ENCODE assay signal across 13 cellular contexts in the genomic region with DNA sequence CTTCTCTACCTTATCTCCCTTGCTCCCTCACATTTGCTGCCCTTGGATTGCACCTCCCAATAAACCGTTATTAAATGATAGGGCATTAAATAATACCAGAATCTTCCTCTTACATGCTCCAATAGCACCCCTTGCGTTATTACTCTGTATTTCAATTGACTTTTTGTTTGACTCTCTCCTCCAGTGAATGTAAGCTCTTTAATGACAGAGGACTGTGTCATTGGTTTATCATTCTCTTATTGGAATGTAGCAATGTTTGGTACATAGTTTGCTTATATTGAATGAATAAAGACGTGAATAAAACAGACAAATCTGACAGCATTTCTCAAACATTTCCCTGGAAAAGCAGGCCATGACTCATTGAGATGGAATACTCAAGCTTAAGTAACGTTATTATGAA. TPM values are rescaled to one million over a fixed set of nuclear protein-coding genes. Genes with fewer than 3 reads are reported as not detected.
A peak's percentile ranks its signal among the peaks of the same experiment; 100 is the strongest.
DNase-seq lines count a peak whose midpoint lies in the region; ATAC-seq and TF ChIP-seq lines count a peak whose summit lies in the region.
"Had no signal": no experiment of that assay in that cellular context is flagged by ENCODE, and none has a peak within 500 bp of the region (broad histone marks: within the 10 kb centered on the region; RNA-seq: fewer than 3 reads in every experiment).

No MANE protein-coding gene starts in this region.

- peaks cover 26% of the 10 kb centered on the region for H3K4me1 ChIP-seq in RWPE2 (ENCODE audit: insufficient read depth, poor library complexity, severe bottlenecking)
- H3K4me1 ChIP-seq in skeletal muscle satellite cell (ENCODE audit: control insufficient read depth, insufficient read depth, low read length), result peaks cover 60% of the 10 kb centered on the region

- no peak overlapping the region for H3K4me3 ChIP-seq in RWPE2 (ENCODE audit: severe bottlenecking)
- no peak overlapping the region for H3K4me3 ChIP-seq in fibroblast of pulmonary artery (replicated peaks; ENCODE audit: low read depth, low read length)
- H3K4me3 ChIP-seq in skeletal muscle satellite cell (ENCODE audit: low read length), result peak overlapping the region; percentile 30
- H3K4me3 ChIP-seq: coronary artery had no signal

- DNase-seq in EH (ENCODE audit: low read depth) (peak; percentile 40), RWPE2 (ENCODE audit: low spot score) (no peak), fibroblast of pulmonary artery (ENCODE audit: low read depth) (peak; percentile 83), hypothalamus (lab: John Stamatoyannopoulos, UW) (no peak), NCI-H1092 treated with DMSO at 0.1 percent for 48 hours (lab: John Stamatoyannopoulos, UW) (no peak), glomerular visceral epithelial cell (ENCODE audit: extremely low spot score) (no peak), Ammon's horn (ENCODE audit: low spot score) (no peak)
- DNase-seq: kidney glomerular epithelial cell, NCI-H2171, SW 1271 had no signal

- ATAC-seq in RWPE2 (ENCODE audit: low read depth), result peak; percentile 91
- ATAC-seq: activated CD4-positive, CD25-positive, alpha-beta regulatory T cell treated with anti-CD3 and anti-CD28 coated beads, Interleukin-2, amount 50 U/mL, for 24 hours had no signal

- H3K27me3 ChIP-seq in RWPE2 (ENCODE audit: insufficient read depth, poor library complexity, severe bottlenecking) (no peaks in the 10 kb centered on the region), skeletal muscle satellite cell (ENCODE audit: control insufficient read depth, insufficient read depth, low read length) (no peaks in the 10 kb centered on the region)

- H3K36me3 ChIP-seq in RWPE2 (ENCODE audit: low read depth) (no peaks in the 10 kb centered on the region), skeletal muscle satellite cell (ENCODE audit: insufficient read depth, low read length) (no peaks in the 10 kb centered on the region)

- H3K9me3 ChIP-seq in RWPE2 (ENCODE audit: severe bottlenecking), result no peaks in the 10 kb centered on the region
- H3K9me3 ChIP-seq in skeletal muscle satellite cell (replicated peaks; ENCODE audit: low read length), result no peaks in the 10 kb centered on the region

- peak overlapping the region; percentile 44 for H3K4me2 ChIP-seq in skeletal muscle satellite cell (ENCODE audit: low read length)

- H3K27ac ChIP-seq in RWPE2 (ENCODE audit: poor library complexity, severe bottlenecking), result peak overlapping the region; percentile 69

- H3K9ac ChIP-seq in skeletal muscle satellite cell (ENCODE audit: low read depth, low read length), result no peak overlapping the region

- TF ChIP-seq CTCF in RWPE2 (IDR thresholded peaks at IDR 0.05; ENCODE audit: poor library complexity, severe bottlenecking) (peak; percentile 61), fibroblast of pulmonary artery (IDR thresholded peaks at IDR 0.05; ENCODE audit: low read length, missing control alignments) (peak; percentile 13)

RNA-seq across cellular contexts. Expression of gene MPEG1, which starts 8.7 kb away (rescaled TPM):
- not detected in 2 replicates for total RNA-seq in skeletal muscle satellite cell (2012; rRNA removed)

RNA-seq across cellular contexts. Expression of gene DTX4, which starts 49.5 kb away (rescaled TPM):
- total RNA-seq in skeletal muscle satellite cell (2012; rRNA removed), result under 0.01 and 0.87 TPM in 2 replicates

Comparison
In these comparisons a context has a peak if more than half of its experiments do, and no peak if none do; other contexts are left out.
1. DNase-seq: peak in EH (single experiment) and fibroblast of pulmonary artery (single experiment); none in RWPE2 (single experiment), hypothalamus (0 of 51), NCI-H1092 treated with DMSO at 0.1 percent for 48 hours (single experiment), glomerular visceral epithelial cell (single experiment) and Ammon's horn (single experiment).